In the genomic region with DNA sequence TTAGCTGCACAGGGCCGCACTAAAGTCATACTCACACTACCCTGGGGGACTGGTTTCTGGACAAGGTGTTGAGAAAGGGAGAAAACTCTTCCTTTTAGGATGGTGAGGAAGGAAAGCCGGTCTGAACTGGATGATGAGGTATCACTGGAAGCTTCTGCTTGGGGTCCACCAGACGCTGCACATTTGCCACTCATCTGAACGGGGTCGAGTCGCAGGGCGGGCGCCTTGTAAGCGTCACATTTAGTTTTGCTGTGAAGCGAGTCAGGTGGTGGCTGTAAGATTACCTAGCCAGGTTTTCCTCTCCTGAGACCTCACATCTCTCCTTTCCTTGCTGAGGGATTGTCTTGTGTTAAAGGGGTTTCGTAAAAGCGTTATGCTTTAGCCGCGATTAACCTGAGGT, we compare ENCODE assay signal across 15 cellular contexts. TPM values are rescaled to one million over a fixed set of nuclear protein-coding genes. Genes with fewer than 3 reads are reported as not detected.
A peak's percentile ranks its signal among the peaks of the same experiment; 100 is the strongest.
DNase-seq lines count a peak whose midpoint lies in the region; ATAC-seq and TF ChIP-seq lines count a peak whose summit lies in the region.
"Had no signal": no experiment of that assay in that cellular context is flagged by ENCODE, and none has a peak within 500 bp of the region (broad histone marks: within the 10 kb centered on the region; RNA-seq: fewer than 3 reads in every experiment).

No MANE protein-coding gene starts in this region.

- H3K27ac ChIP-seq in RWPE1 (peak overlapping the region; percentile 89), foreskin keratinocyte (peak overlapping the region; percentile 86)
- H3K27ac ChIP-seq: sigmoid colon had no signal

- peak overlapping the region; percentile 99 for H3K4me2 ChIP-seq in skeletal muscle satellite cell (ENCODE audit: low read length)

- H3K4me1 Mint-ChIP-seq in activated naive CD8-positive, alpha-beta T cell (ENCODE audit: low read depth), result peaks cover 26% of the 10 kb centered on the region
- peaks cover 30% of the 10 kb centered on the region for H3K4me1 Mint-ChIP-seq in activated naive CD8-positive, alpha-beta T cell treated with anti-CD3 and anti-CD28 coated beads for 36 hours

- TF ChIP-seq CTCF in RWPE1 (conservative IDR thresholded peaks at IDR 0.05; ENCODE audit: low read depth) (no peak), foreskin keratinocyte (conservative IDR thresholded peaks at IDR 0.05) (no peak)

- peaks cover 4% of the 10 kb centered on the region for H3K36me3 Mint-ChIP-seq in activated naive CD8-positive, alpha-beta T cell
- H3K36me3 Mint-ChIP-seq in activated naive CD8-positive, alpha-beta T cell treated with anti-CD3 and anti-CD28 coated beads for 36 hours, result peaks cover 9% of the 10 kb centered on the region
- H3K36me3 Mint-ChIP-seq: IgD-negative memory B cell had no signal

- H3K9me3 ChIP-seq in skeletal muscle satellite cell (replicated peaks; ENCODE audit: low read length), result no peaks in the 10 kb centered on the region
- H3K9me3 ChIP-seq: sigmoid colon had no signal

- ATAC-seq in foreskin keratinocyte, result no peak
- no peak for ATAC-seq in HG03135 (IDR thresholded peaks at IDR 0.05; ENCODE audit: unreplicated experiment)
- ATAC-seq in GM18873 (IDR thresholded peaks at IDR 0.05; ENCODE audit: low FRiP score, unreplicated experiment), result no peak

- H3K9me3 Mint-ChIP-seq in activated naive CD8-positive, alpha-beta T cell (ENCODE audit: low read depth), result no peaks in the 10 kb centered on the region
- H3K9me3 Mint-ChIP-seq in activated naive CD8-positive, alpha-beta T cell treated with anti-CD3 and anti-CD28 coated beads for 36 hours, result no peaks in the 10 kb centered on the region
- H3K9me3 Mint-ChIP-seq: IgD-negative memory B cell had no signal

- DNase-seq in activated naive CD8-positive, alpha-beta T cell treated with anti-CD3 and anti-CD28 coated beads for 36 hours, result no peak
- DNase-seq in RWPE1 (ENCODE audit: low spot score), result no peak
- DNase-seq in foreskin keratinocyte, result no peak
- DNase-seq in effector CD4-positive, alpha-beta T cell, result no peak
- DNase-seq: activated CD4-positive, alpha-beta T cell treated with anti-CD3 and anti-CD28 coated beads, Interleukin-2, amount 50 U/mL, for 1 hour; amniotic stem cell; cortex of kidney; NCI-H187; NCI-H82; sigmoid colon had no signal

- H3K36me3 ChIP-seq in skeletal muscle satellite cell (ENCODE audit: insufficient read depth, low read length), result peaks cover 30% of the 10 kb centered on the region

- no peak overlapping the region for H3K4me3 ChIP-seq in skeletal muscle satellite cell (ENCODE audit: low read length)
- H3K4me3 ChIP-seq: sigmoid colon had no signal

- no peaks in the 10 kb centered on the region for H3K27me3 Mint-ChIP-seq in activated naive CD8-positive, alpha-beta T cell
- no peaks in the 10 kb centered on the region for H3K27me3 Mint-ChIP-seq in activated naive CD8-positive, alpha-beta T cell treated with anti-CD3 and anti-CD28 coated beads for 36 hours
- H3K27me3 Mint-ChIP-seq: IgD-negative memory B cell had no signal

- peak overlapping the region; percentile 22 for H3K4me3 Mint-ChIP-seq in activated naive CD8-positive, alpha-beta T cell
- no peak overlapping the region for H3K4me3 Mint-ChIP-seq in activated naive CD8-positive, alpha-beta T cell treated with anti-CD3 and anti-CD28 coated beads for 36 hours

- CTCF ChIA-PET in RWPE1 (lab: Yijun Ruan, JAX), result interaction anchor here (0.6 kb wide), 2 partner anchors 42 to 317 kb away, joined by 3 to 4 read pairs; no protein-coding TSS in a partner anchor

- H3K27me3 ChIP-seq in foreskin keratinocyte (no peaks in the 10 kb centered on the region), skeletal muscle satellite cell (ENCODE audit: control insufficient read depth, insufficient read depth, low read length) (no peaks in the 10 kb centered on the region)
- H3K27me3 ChIP-seq: sigmoid colon had no signal

- no peak overlapping the region for H3K27ac Mint-ChIP-seq in activated naive CD8-positive, alpha-beta T cell
- no peak overlapping the region for H3K27ac Mint-ChIP-seq in activated naive CD8-positive, alpha-beta T cell treated with anti-CD3 and anti-CD28 coated beads for 36 hours
- H3K27ac Mint-ChIP-seq: IgD-negative memory B cell had no signal

- POLR2A ChIA-PET in RWPE1 (lab: Yijun Ruan, JAX; ENCODE audit: low non-redundant PET), result no interaction called here

- H3K9ac ChIP-seq in skeletal muscle satellite cell (ENCODE audit: low read depth, low read length), result no peak overlapping the region

- H3K4me1 ChIP-seq in foreskin keratinocyte (peaks cover 22% of the 10 kb centered on the region), skeletal muscle satellite cell (ENCODE audit: control insufficient read depth, insufficient read depth, low read length) (peaks cover 8% of the 10 kb centered on the region)

RNA-seq across cellular contexts. Expression of gene JPT2, which starts 2.3 kb away (rescaled TPM):
- 10 to 100 TPM; 91.4 to 96.2 TPM for total RNA-seq in activated naive CD8-positive, alpha-beta T cell treated with anti-CD3 and anti-CD28 coated beads for 36 hours
- total RNA-seq in foreskin keratinocyte, result 131 and 146 TPM in 2 replicates
- polyA plus RNA-seq in foreskin keratinocyte, result 97.9 and 101 TPM in 2 replicates
- 34.7 and 45.2 TPM in 2 replicates for total RNA-seq in skeletal muscle satellite cell (2012; rRNA removed)

RNA-seq across cellular contexts. Expression of gene MAPK8IP3, which starts 25.6 kb away (rescaled TPM):
- 10 to 100 TPM; 46.7 to 47.3 TPM for total RNA-seq in activated naive CD8-positive, alpha-beta T cell treated with anti-CD3 and anti-CD28 coated beads for 36 hours
- total RNA-seq in foreskin keratinocyte, result 22.4 and 28.2 TPM in 2 replicates
- 8.5 and 10.6 TPM in 2 replicates for polyA plus RNA-seq in foreskin keratinocyte
- total RNA-seq in skeletal muscle satellite cell (2012; rRNA removed), result 37.3 and 37.4 TPM in 2 replicates
